ENCODE assay signal across 10 cellular contexts in the genomic region with DNA sequence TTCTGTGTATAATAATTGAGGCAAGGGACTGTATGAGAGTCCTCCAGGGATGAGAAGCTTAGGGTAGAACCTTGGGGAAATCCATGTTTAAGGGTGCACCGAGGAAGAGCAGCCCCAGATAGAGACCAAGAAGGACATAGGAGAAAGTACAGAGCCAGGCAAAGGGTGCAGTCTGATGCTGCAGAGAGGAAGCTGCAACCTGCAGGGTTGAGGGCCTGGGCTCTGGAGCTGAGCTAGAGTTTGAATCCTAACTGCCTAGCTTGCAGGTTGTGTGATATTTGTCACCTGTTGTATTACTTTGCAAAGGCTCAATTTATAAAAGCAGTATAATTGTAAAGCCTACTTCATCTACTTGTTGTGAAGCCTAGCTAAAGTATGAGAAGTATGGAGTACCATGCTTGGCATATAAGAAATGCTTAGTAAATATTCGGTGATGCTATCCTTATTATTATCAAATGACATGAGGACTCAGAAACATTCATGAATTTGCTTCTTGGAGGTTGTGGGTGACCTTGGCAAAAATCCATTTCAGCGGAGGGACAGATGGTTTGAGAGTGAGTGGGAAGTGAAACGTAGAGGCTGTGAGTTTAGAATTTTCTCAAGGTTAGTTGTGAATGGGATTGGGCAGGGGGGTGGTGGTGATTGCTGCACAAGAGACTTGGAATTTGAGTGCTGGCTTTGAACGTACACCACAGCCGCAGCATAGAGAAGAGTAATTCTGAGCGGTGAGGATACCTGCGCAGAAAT. TPM values are rescaled to one million over a fixed set of nuclear protein-coding genes. Genes with fewer than 3 reads are reported as not detected.
A peak's percentile ranks its signal among the peaks of the same experiment; 100 is the strongest.
DNase-seq lines count a peak whose midpoint lies in the region; ATAC-seq, FAIRE-seq and TF ChIP-seq lines count a peak whose summit lies in the region.
"Had no signal": no experiment of that assay in that cellular context is flagged by ENCODE, and none has a peak within 500 bp of the region (broad histone marks: within the 10 kb centered on the region; RNA-seq: fewer than 3 reads in every experiment).

No MANE protein-coding gene starts in this region.

- DNase-seq in NAMALWA (ENCODE audit: low spot score) (peak; percentile 33), NCI-H146 treated with DMSO at 0.1 percent for 48 hours (lab: John Stamatoyannopoulos, UW; ENCODE audit: unreplicated experiment) (no peak), gastrocnemius medialis (no peak), H54 (ENCODE audit: insufficient read length, low spot score) (no peak)
- no peak for DNase-seq in naive thymus-derived CD8-positive, alpha-beta T cell
- DNase-seq: SW 1271 had no signal

- no peaks in the 10 kb centered on the region for H3K27me3 Mint-ChIP-seq in naive thymus-derived CD8-positive, alpha-beta T cell

- peaks cover 48 to 92% (median 81%) of the 10 kb centered on the region in 4 donors for H3K4me1 Mint-ChIP-seq in naive thymus-derived CD8-positive, alpha-beta T cell

- H3K4me3 Mint-ChIP-seq in naive thymus-derived CD8-positive, alpha-beta T cell = peak overlapping the region in 8 of 10 donors; percentile 3 to 77 (median 27)
- H3K4me3 Mint-ChIP-seq: nephron had no signal

- H3K4me1 ChIP-seq in gastrocnemius medialis = peaks cover 28 to 42% of the 10 kb centered on the region in 2 donors

- no peaks in the 10 kb centered on the region for H3K9me3 ChIP-seq in gastrocnemius medialis

- peaks cover 0 to 31% (median 12%) of the 10 kb centered on the region in 3 donors for H3K36me3 Mint-ChIP-seq in naive thymus-derived CD8-positive, alpha-beta T cell

- TF ChIP-seq CTCF in gastrocnemius medialis (IDR thresholded peaks at IDR 0.05 in 4 of 5, conservative IDR thresholded peaks at IDR 0.05 in 1 of 5) = no peak

- POLR2A ChIA-PET in naive thymus-derived CD8-positive, alpha-beta T cell (lab: Charles Lee) = interaction anchor here (0.6 to 1.8 kb wide), 3 partner anchors 12 to 44 kb away, joined by 3 to 5 read pairs (median 5); partner anchors contain the start of gene PLCL2

- H3K27ac ChIP-seq in gastrocnemius medialis = peak overlapping the region in 1 of 4 donors; percentile 6
- H3K27ac ChIP-seq: KMS-11 had no signal

- peak overlapping the region in 9 of 10 donors; percentile 16 to 84 (median 57) for H3K27ac Mint-ChIP-seq in naive thymus-derived CD8-positive, alpha-beta T cell

- intact Hi-C loops in gastrocnemius medialis (cut with DNase I; ENCODE audit: low total_unique reads) = no loop called here

- in situ Hi-C loops in gastrocnemius medialis (cut with MboI; ENCODE audit: low sequenced_read_pairs in 4 of 4) = no loop called here

- TF ChIP-seq POLR2A in gastrocnemius medialis (IDR thresholded peaks at IDR 0.05) = no peak
- TF ChIP-seq POLR2A in H54 (IDR thresholded peaks at IDR 0.05; ENCODE audit: low read depth, low read length) = no peak

- peak; percentile 66 for ATAC-seq in GM18868 (IDR thresholded peaks at IDR 0.05; ENCODE audit: unreplicated experiment)
- peak; percentile 37 for ATAC-seq in GM21786 (IDR thresholded peaks at IDR 0.05; ENCODE audit: unreplicated experiment)
- peak in 1 of 2 donors; percentile 35 for ATAC-seq in naive thymus-derived CD8-positive, alpha-beta T cell
- ATAC-seq in gastrocnemius medialis = no peak

- FAIRE-seq in H54 (lab: Jason Lieb, UNC) = no peak

- no peaks in the 10 kb centered on the region for H3K36me3 ChIP-seq in gastrocnemius medialis

- peaks cover 0 to 8% (median 0%) of the 10 kb centered on the region in 9 donors for H3K9me3 Mint-ChIP-seq in naive thymus-derived CD8-positive, alpha-beta T cell

- H3K4me3 ChIP-seq in gastrocnemius medialis = no peak overlapping the region

- H3K27me3 ChIP-seq in gastrocnemius medialis = no peaks in the 10 kb centered on the region

RNA-seq across cellular contexts. Expression of gene PLCL2, which starts 43.8 kb away (rescaled TPM):
- 10 to 100 TPM; 85.0 to 86.3 TPM for total RNA-seq in naive thymus-derived CD8-positive, alpha-beta T cell
- 10 to 100 TPM; 57.7 to 84.4 (median 69.1) TPM for polyA plus RNA-seq in naive thymus-derived CD8-positive, alpha-beta T cell
- total RNA-seq in gastrocnemius medialis = 10 to 100 TPM; 23.9 to 37.2 (median 32.7) TPM

Comparison
In these comparisons a context has a peak if more than half of its experiments do, and no peak if none do; other contexts are left out.
1. ATAC-seq: peak in GM18868 (single experiment) and GM21786 (single experiment); none in gastrocnemius medialis (0 of 2).